Comparison of ENCODE assay signal across 15 cellular contexts in genomic region chr14:66496188-66496807, GRCh38. TPM values are rescaled to one million over a fixed set of nuclear protein-coding genes. Genes with fewer than 3 reads are reported as not detected.
A peak's percentile ranks its signal among the peaks of the same experiment; 100 is the strongest.
DNase-seq lines count a peak whose midpoint lies in the region; ATAC-seq, FAIRE-seq and TF ChIP-seq lines count a peak whose summit lies in the region.
"Had no signal": no experiment of that assay in that cellular context is flagged by ENCODE, and none has a peak within 500 bp of the region (broad histone marks: within the 10 kb centered on the region; RNA-seq: fewer than 3 reads in every experiment).

No MANE protein-coding gene starts in this region.

- H3K27ac ChIP-seq in keratinocyte (ENCODE audit: control insufficient read depth, insufficient read depth, low read length) (no peak overlapping the region), small intestine (ENCODE audit: low read depth in 1 of 2, low read length in 1 of 2) (no peak overlapping the region), spleen (no peak overlapping the region), adrenal gland (no peak overlapping the region)
- H3K27ac ChIP-seq: gastroesophageal sphincter had no signal

- H3K79me2 ChIP-seq in keratinocyte (ENCODE audit: control insufficient read depth, insufficient read depth, low read length): no peaks in the 10 kb centered on the region

- H3K27me3 ChIP-seq in keratinocyte (ENCODE audit: control insufficient read depth, extremely low read depth, insufficient read depth, low read length) (no peaks in the 10 kb centered on the region), small intestine (ENCODE audit: control insufficient read depth in 2 of 2, insufficient read depth in 2 of 2, low read length in 2 of 2) (no peaks in the 10 kb centered on the region), spleen (replicated peaks in 1 of 7) (no peaks in the 10 kb centered on the region), adrenal gland (no peaks in the 10 kb centered on the region)
- H3K27me3 ChIP-seq: gastroesophageal sphincter, MG63 had no signal

- no peak overlapping the region for H3K27ac Mint-ChIP-seq in activated naive CD8-positive, alpha-beta T cell
- no peak overlapping the region for H3K27ac Mint-ChIP-seq in activated naive CD8-positive, alpha-beta T cell treated with anti-CD3 and anti-CD28 coated beads, Interleukin-2, amount 50 U/mL, for 24 hours
- H3K27ac Mint-ChIP-seq: activated CD4-positive, alpha-beta memory T cell treated with anti-CD3 and anti-CD28 coated beads for 36 hours; dendritic cell treated with granulocyte-macrophage colony-stimulating factor and Interleukin-4, amounts not matched to agents 40 ng/mL and 50 ng/mL, for 4 days had no signal

- dilution Hi-C loops in keratinocyte (cut with MboI; ENCODE audit: extremely low pct_ligation_motif_present, low sequenced_read_pairs): no loop called here

- TF ChIP-seq POLR2A in spleen (IDR thresholded peaks at IDR 0.05) (no peak), adrenal gland (IDR thresholded peaks at IDR 0.05) (no peak)

- peak overlapping the region in 2 of 3 experiments; percentile 39 to 50 for H3K4me3 ChIP-seq in keratinocyte (ENCODE audit: control insufficient read depth in 2 of 3, extremely low read depth in 1 of 3, insufficient read depth in 2 of 3, low read depth in 1 of 3, low read length in 3 of 3)
- H3K4me3 ChIP-seq in small intestine (ENCODE audit: low read depth in 1 of 2, low read length in 2 of 2): peak overlapping the region in 1 of 2 donors; percentile 7
- no peak overlapping the region for H3K4me3 ChIP-seq in spleen
- H3K4me3 ChIP-seq in adrenal gland: no peak overlapping the region
- H3K4me3 ChIP-seq: gastroesophageal sphincter, MG63 had no signal

- TF ChIP-seq CTCF in keratinocyte (optimal IDR thresholded peaks at IDR 0.05 in 1 of 3, IDR thresholded peaks at IDR 0.05 in 1 of 3, conservative IDR thresholded peaks at IDR 0.05 in 1 of 3; ENCODE audit: extremely low read depth in 1 of 3, insufficient read depth in 2 of 3, low read length in 3 of 3) (no peak), spleen (IDR thresholded peaks at IDR 0.05 in 8 of 11, conservative IDR thresholded peaks at IDR 0.05 in 3 of 11) (no peak), adrenal gland (IDR thresholded peaks at IDR 0.05) (no peak)

- no peaks in the 10 kb centered on the region for H3K27me3 Mint-ChIP-seq in activated naive CD8-positive, alpha-beta T cell
- peaks cover 2% of the 10 kb centered on the region for H3K27me3 Mint-ChIP-seq in activated naive CD8-positive, alpha-beta T cell treated with anti-CD3 and anti-CD28 coated beads, Interleukin-2, amount 50 U/mL, for 24 hours

- H3K9me3 Mint-ChIP-seq in activated naive CD8-positive, alpha-beta T cell (ENCODE audit: low read depth): no peaks in the 10 kb centered on the region
- no peaks in the 10 kb centered on the region for H3K9me3 Mint-ChIP-seq in activated naive CD8-positive, alpha-beta T cell treated with anti-CD3 and anti-CD28 coated beads, Interleukin-2, amount 50 U/mL, for 24 hours
- H3K9me3 Mint-ChIP-seq: activated CD4-positive, alpha-beta memory T cell treated with anti-CD3 and anti-CD28 coated beads for 36 hours; activated naive CD4-positive, alpha-beta T cell treated with anti-CD3 and anti-CD28 coated beads, Interleukin-2, amount 50 U/mL, for 72 hours; dendritic cell treated with granulocyte-macrophage colony-stimulating factor and Interleukin-4, amounts not matched to agents 40 ng/mL and 50 ng/mL, for 4 days had no signal

- H3K9ac ChIP-seq in keratinocyte (ENCODE audit: control insufficient read depth, extremely low read depth, insufficient read depth, low read length): peak overlapping the region; percentile 18

- H3K9me3 ChIP-seq in keratinocyte (ENCODE audit: control insufficient read depth, low read depth, low read length) (no peaks in the 10 kb centered on the region), small intestine (ENCODE audit: control insufficient read depth, low read depth) (no peaks in the 10 kb centered on the region), spleen (no peaks in the 10 kb centered on the region), adrenal gland (replicated peaks in 1 of 3) (no peaks in the 10 kb centered on the region)
- H3K9me3 ChIP-seq: gastroesophageal sphincter, MG63 had no signal

- 9 to 55% (median 37%) methylated on average over 4 of the region's 4 CpGs for WGBS in small intestine, 3 donors
- 83 to 91% (median 84%) methylated on average over 4 of the region's 4 CpGs for WGBS in spleen, 5 donors
- WGBS in adrenal gland, 4 donors: 49 to 65% (median 56%) methylated on average over 4 of the region's 4 CpGs

- intact Hi-C loops in spleen (cut with DNase I; ENCODE audit: low total_unique reads): loop anchor here (10.0 kb wide), 1 partner anchor 619 kb away; no protein-coding TSS in a partner anchor
- intact Hi-C loops in adrenal gland (cut with DNase I): no loop called here

- no peak for ATAC-seq in activated naive CD8-positive, alpha-beta T cell treated with anti-CD3 and anti-CD28 coated beads, Interleukin-2, amount 50 U/mL, for 24 hours
- no peak for ATAC-seq in GM19463 (IDR thresholded peaks at IDR 0.05; ENCODE audit: unreplicated experiment)

- H3K4me1 Mint-ChIP-seq in activated naive CD8-positive, alpha-beta T cell (ENCODE audit: low read depth): peaks cover 19% of the 10 kb centered on the region
- peaks cover 20% of the 10 kb centered on the region for H3K4me1 Mint-ChIP-seq in activated naive CD8-positive, alpha-beta T cell treated with anti-CD3 and anti-CD28 coated beads, Interleukin-2, amount 50 U/mL, for 24 hours

- peak; percentile 20 for FAIRE-seq in keratinocyte (lab: Jason Lieb, UNC)
- FAIRE-seq in small intestine (lab: Jason Lieb, UNC): no peak

- H3K4me3 Mint-ChIP-seq in activated naive CD8-positive, alpha-beta T cell: peak overlapping the region; percentile 6
- no peak overlapping the region for H3K4me3 Mint-ChIP-seq in activated naive CD8-positive, alpha-beta T cell treated with anti-CD3 and anti-CD28 coated beads, Interleukin-2, amount 50 U/mL, for 24 hours
- H3K4me3 Mint-ChIP-seq: activated CD4-positive, alpha-beta memory T cell treated with anti-CD3 and anti-CD28 coated beads for 36 hours; dendritic cell treated with granulocyte-macrophage colony-stimulating factor and Interleukin-4, amounts not matched to agents 40 ng/mL and 50 ng/mL, for 4 days had no signal

- peaks cover 11% of the 10 kb centered on the region for H3K4me1 ChIP-seq in keratinocyte (ENCODE audit: control insufficient read depth, extremely low read depth, insufficient read depth, low read length)
- no peaks in the 10 kb centered on the region for H3K4me1 ChIP-seq in small intestine (ENCODE audit: control insufficient read depth in 2 of 2, insufficient read depth in 1 of 2, low read depth in 1 of 2, low read length in 1 of 2)
- peaks cover 0 to 24% (median 5%) of the 10 kb centered on the region in 6 donors for H3K4me1 ChIP-seq in spleen
- H3K4me1 ChIP-seq in adrenal gland (replicated peaks in 1 of 2): peaks cover 0 to 9% of the 10 kb centered on the region in 2 donors

- H3K9me1 ChIP-seq in keratinocyte (ENCODE audit: control insufficient read depth, extremely low read depth, insufficient read depth, low read length): no peaks in the 10 kb centered on the region

- no peaks in the 10 kb centered on the region for H4K20me1 ChIP-seq in keratinocyte (ENCODE audit: control insufficient read depth, extremely low read depth, insufficient read depth, low read length)

- peak overlapping the region; percentile 78 for H2AFZ ChIP-seq in keratinocyte (ENCODE audit: control insufficient read depth, low read length)

- H3K36me3 Mint-ChIP-seq in activated naive CD8-positive, alpha-beta T cell: no peaks in the 10 kb centered on the region
- H3K36me3 Mint-ChIP-seq in activated naive CD8-positive, alpha-beta T cell treated with anti-CD3 and anti-CD28 coated beads, Interleukin-2, amount 50 U/mL, for 24 hours (ENCODE audit: low read depth): no peaks in the 10 kb centered on the region
- H3K36me3 Mint-ChIP-seq: activated CD4-positive, alpha-beta memory T cell treated with anti-CD3 and anti-CD28 coated beads for 36 hours; activated naive CD4-positive, alpha-beta T cell treated with anti-CD3 and anti-CD28 coated beads, Interleukin-2, amount 50 U/mL, for 72 hours had no signal

- no peaks in the 10 kb centered on the region for H3K36me3 ChIP-seq in keratinocyte (ENCODE audit: control insufficient read depth in 2 of 2, extremely low read depth in 1 of 2, insufficient read depth in 2 of 2, low read length in 2 of 2)
- H3K36me3 ChIP-seq in small intestine (ENCODE audit: control insufficient read depth in 2 of 2, insufficient read depth in 2 of 2, low read length in 2 of 2): no peaks in the 10 kb centered on the region
- H3K36me3 ChIP-seq in spleen: no peaks in the 10 kb centered on the region
- H3K36me3 ChIP-seq in adrenal gland (replicated peaks in 1 of 2): no peaks in the 10 kb centered on the region
- H3K36me3 ChIP-seq: gastroesophageal sphincter, MG63 had no signal

- no peak for DNase-seq in activated naive CD8-positive, alpha-beta T cell treated with anti-CD3 and anti-CD28 coated beads, Interleukin-2, amount 50 U/mL, for 24 hours
- DNase-seq in amniotic epithelial cell (ENCODE audit: low read depth) (peak; percentile 38), keratinocyte (ENCODE audit: low read depth, low spot score) (no peak), small intestine (peak; percentile 41), spleen (no peak), adrenal gland (no peak)

- H3K4me2 ChIP-seq in keratinocyte (ENCODE audit: control insufficient read depth, extremely low read depth, insufficient read depth, low read depth, low read length): peak overlapping the region; percentile 69

RNA-seq across cellular contexts. Expression of gene CCDC196, which starts 10.1 kb away (rescaled TPM):
- polyA plus RNA-seq in keratinocyte (not detected in 3 replicates), small intestine (1 to 10 TPM in 1 of 3 donors, not detected in 2; 1.3 TPM), spleen (not detected), adrenal gland (not detected)
- polyA plus RNA-seq in keratinocyte (2011; ENCODE audit: low read depth): not detected
- not detected in 2 replicates for polyA plus RNA-seq in keratinocyte (2011; cell fraction: cytosol; rRNA removed)
- not detected in 2 replicates for polyA plus RNA-seq in keratinocyte (2011; cell fraction: nucleus; rRNA removed)
- not detected in 2 replicates for polyA plus RNA-seq in keratinocyte (2012; ENCODE audit: low replicate concordance)
- polyA minus RNA-seq in keratinocyte: not detected in 3 replicates
- not detected for polyA minus RNA-seq in keratinocyte (2011; cell fraction: cytosol; rRNA and poly(A)+ RNA removed)
- polyA minus RNA-seq in keratinocyte (2011; cell fraction: nucleus; rRNA and poly(A)+ RNA removed): not detected in 2 replicates
- total RNA-seq in spleen (not detected), adrenal gland (not detected)
- total RNA-seq: activated CD4-positive, alpha-beta memory T cell treated with anti-CD3 and anti-CD28 coated beads for 36 hours; activated naive CD4-positive, alpha-beta T cell treated with anti-CD3 and anti-CD28 coated beads, Interleukin-2, amount 50 U/mL, for 72 hours; gastroesophageal sphincter; lower leg skin had no signal
- polyA plus RNA-seq: AG04450 had no signal

RNA-seq across cellular contexts. Expression of gene GPHN, which starts 11.6 kb away (rescaled TPM):
- 11.1 to 20.3 TPM (median 17.6 TPM) in 3 replicates for polyA plus RNA-seq in keratinocyte
- 26.9 TPM for polyA plus RNA-seq in keratinocyte (2011; ENCODE audit: low read depth)
- polyA plus RNA-seq in keratinocyte (2011; cell fraction: cytosol; rRNA removed): 11.9 and 17.7 TPM in 2 replicates
- 14.4 and 16.6 TPM in 2 replicates for polyA plus RNA-seq in keratinocyte (2011; cell fraction: nucleus; rRNA removed)
- 15.1 and 21.1 TPM in 2 replicates for polyA plus RNA-seq in keratinocyte (2012; ENCODE audit: low replicate concordance)
- polyA minus RNA-seq in keratinocyte: 36.5 to 58.1 TPM (median 41.9 TPM) in 3 replicates
- 30.1 TPM for polyA minus RNA-seq in keratinocyte (2011; cell fraction: cytosol; rRNA and poly(A)+ RNA removed)
- 32.5 and 52.6 TPM in 2 replicates for polyA minus RNA-seq in keratinocyte (2011; cell fraction: nucleus; rRNA and poly(A)+ RNA removed)
- polyA plus RNA-seq in small intestine: 10 to 100 TPM in 2 of 3 donors, 1 to 10 TPM in 1; 10.0 to 24.2 (median 20.6) TPM
- total RNA-seq in spleen: 10 to 100 TPM in 6 of 7 donors, 1 to 10 TPM in 1; 9.0 to 26.9 (median 15.4) TPM
- polyA plus RNA-seq in spleen: 10 to 100 TPM in 2 of 3 donors, 1 to 10 TPM in 1; 9.3 to 16.3 (median 16.1) TPM
- 10 to 100 TPM; 12.5 to 24.4 (median 23.3) TPM for total RNA-seq in adrenal gland
- polyA plus RNA-seq in adrenal gland: 10 to 100 TPM; 24.3 to 41.0 (median 34.3) TPM

Comparison
In these comparisons a context has a peak if more than half of its experiments do, and no peak if none do; other contexts are left out.
1. DNase-seq: peak in amniotic epithelial cell (single experiment) and small intestine (single experiment); none in activated naive CD8-positive, alpha-beta T cell treated with anti-CD3 and anti-CD28 coated beads, Interleukin-2, amount 50 U/mL, for 24 hours (single experiment), keratinocyte (single experiment), spleen (single experiment) and adrenal gland (0 of 7).
2. H3K4me3 ChIP-seq: peak in keratinocyte (2 of 3); none in spleen (0 of 8) and adrenal gland (0 of 4).